In genomic region chr2:8258406-8258805, GRCh38 we compare ENCODE assay signal across 23 cellular contexts.
DNase-seq lines count a peak whose midpoint lies in the region; TF ChIP-seq lines count a peak whose summit lies in the region.
"Had no signal": no experiment of that assay in that cellular context is flagged by ENCODE, and none has a peak within 500 bp of the region (broad histone marks: within the 10 kb centered on the region; RNA-seq: fewer than 3 reads in every experiment).

No MANE protein-coding gene starts in this region.

- no peaks in the 10 kb centered on the region for H3K36me3 ChIP-seq in endodermal cell (ENCODE audit: control insufficient read depth, insufficient read depth, low read length)
- H3K36me3 ChIP-seq: BLaER1 treated with 17β-estradiol and CSF1 and Interleukin-3, amounts not matched to agents 10 nM and 100 nM; SJSA1 had no signal

- no peaks in the 10 kb centered on the region for H3K27me3 ChIP-seq in endodermal cell (ENCODE audit: control insufficient read depth, insufficient read depth, low read length, poor library complexity, severe bottlenecking)
- H3K27me3 ChIP-seq: BLaER1 treated with 17β-estradiol and CSF1 and Interleukin-3, amounts not matched to agents 10 nM and 100 nM; SJSA1 had no signal

- WGBS in endodermal cell (ENCODE audit: insufficient coverage in 1 of 2, insufficient read length in 1 of 2), 2 experiments, result 74 to 76% methylated on average over 4 of the region's 4 CpGs

- no peak for TF ChIP-seq CTCF in brain (conservative IDR thresholded peaks at IDR 0.05)
- TF ChIP-seq CTCF in endodermal cell (conservative IDR thresholded peaks at IDR 0.05), result no peak

- H3K4me3 ChIP-seq in endodermal cell (ENCODE audit: low read length), result no peak overlapping the region
- H3K4me3 ChIP-seq: A549; BLaER1 treated with 17β-estradiol and CSF1 and Interleukin-3, amounts not matched to agents 10 nM and 100 nM; GM23248; PC-9; SJSA1 had no signal

- H3K27ac Mint-ChIP-seq in brain, result peak overlapping the region in 4 of 5 experiments; percentile 0 to 96 (median 44)
- H3K27ac Mint-ChIP-seq in endodermal cell, result no peak overlapping the region
- H3K27ac Mint-ChIP-seq: CD4-positive, alpha-beta T cell; IgD-negative memory B cell had no signal

- H3K27ac ChIP-seq in endodermal cell (ENCODE audit: low read depth, low read length), result no peak overlapping the region
- H3K27ac ChIP-seq: A549; BLaER1 treated with 17β-estradiol and CSF1 and Interleukin-3, amounts not matched to agents 10 nM and 100 nM; GM23248; KMS-11; PC-9; SJSA1 had no signal

- H3K4me1 ChIP-seq in endodermal cell (ENCODE audit: control insufficient read depth, insufficient read depth, low read length), result peaks cover 24% of the 10 kb centered on the region
- H3K4me1 ChIP-seq: A549 had no signal

- H3K4me1 Mint-ChIP-seq in brain (peaks cover 69% of the 10 kb centered on the region), endodermal cell (peaks cover 79% of the 10 kb centered on the region)
- H3K4me1 Mint-ChIP-seq: IgD-negative memory B cell had no signal

- H3K36me3 Mint-ChIP-seq in brain (no peaks in the 10 kb centered on the region), endodermal cell (ENCODE audit: low read depth) (no peaks in the 10 kb centered on the region)
- H3K36me3 Mint-ChIP-seq: IgD-negative memory B cell had no signal

- DNase-seq in RPMI7951 (ENCODE audit: low read depth) (peak; percentile 24), endodermal cell (peak; percentile 53), T1000 (lab: John Stamatoyannopoulos, UW) (no peak), DMS153 treated with DMSO at 0.1 percent for 48 hours (lab: John Stamatoyannopoulos, UW; ENCODE audit: unreplicated experiment) (no peak), COR-L47 (lab: John Stamatoyannopoulos, UW) (no peak), DMS79 (lab: John Stamatoyannopoulos, UW) (no peak)
- DNase-seq: AML-193; CD4-positive, alpha-beta T cell; GM23248; H9; MM.1S; NCI-H2029; NCI-H446 treated with DMSO at 0.1 percent for 48 hours; NCI-H526; PC-9; Right ventricle myocardium superior; RPMI8226 had no signal

- no peaks in the 10 kb centered on the region for H3K27me3 Mint-ChIP-seq in brain
- H3K27me3 Mint-ChIP-seq in endodermal cell (ENCODE audit: insufficient read depth), result no peaks in the 10 kb centered on the region
- H3K27me3 Mint-ChIP-seq: CD4-positive, alpha-beta T cell had no signal

- H3K4me3 Mint-ChIP-seq in brain, result no peak overlapping the region
- no peak overlapping the region for H3K4me3 Mint-ChIP-seq in endodermal cell
- H3K4me3 Mint-ChIP-seq: CD4-positive, alpha-beta T cell; H9; IgD-negative memory B cell had no signal

- H3K9ac ChIP-seq in endodermal cell (ENCODE audit: extremely low read depth, low read length, poor library complexity, severe bottlenecking), result no peak overlapping the region
- H3K9ac ChIP-seq: BLaER1 treated with 17β-estradiol and CSF1 and Interleukin-3, amounts not matched to agents 10 nM and 100 nM; GM23248; KMS-11 had no signal

- H3K9me3 ChIP-seq in endodermal cell (ENCODE audit: control insufficient read depth, low read length), result no peaks in the 10 kb centered on the region
- H3K9me3 ChIP-seq: A549; BLaER1 treated with 17β-estradiol and CSF1 and Interleukin-3, amounts not matched to agents 10 nM and 100 nM; SJSA1 had no signal

- H3K9me3 Mint-ChIP-seq in brain, result peaks cover 0 to 6% (median 0%) of the 10 kb centered on the region in 5 experiments
- peaks cover 1% of the 10 kb centered on the region for H3K9me3 Mint-ChIP-seq in endodermal cell
- H3K9me3 Mint-ChIP-seq: CD4-positive, alpha-beta T cell; IgD-negative memory B cell had no signal

Comparison
In these comparisons a context has a peak if more than half of its experiments do, and no peak if none do; other contexts are left out.
1. DNase-seq: peak in RPMI7951 (single experiment) and endodermal cell (single experiment); none in T1000 (single experiment), DMS153 treated with DMSO at 0.1 percent for 48 hours (single experiment), COR-L47 (single experiment) and DMS79 (single experiment).